8 cellular contexts compared by ENCODE assay signal in genomic region chr7:144854839-144855424, GRCh38. TPM values are rescaled to one million over a fixed set of nuclear protein-coding genes. Genes with fewer than 3 reads are reported as not detected.
DNase-seq lines count a peak whose midpoint lies in the region; ATAC-seq and TF ChIP-seq lines count a peak whose summit lies in the region.

No MANE protein-coding gene starts in this region.

- H3K27me3 ChIP-seq in H7 (ENCODE audit: control insufficient read depth, insufficient read depth, low read length) = no peaks in the 10 kb centered on the region
- H3K27me3 ChIP-seq in OCI-LY1 (ENCODE audit: insufficient read depth, low read length) = no peaks in the 10 kb centered on the region; the same call in 1 of the 2 replicates

- H3K4me3 ChIP-seq in H7 (ENCODE audit: insufficient read depth, low read depth, low read length) = no peak overlapping the region
- no peak overlapping the region for H3K4me3 ChIP-seq in OCI-LY1 (ENCODE audit: low read depth, low read length, poor library complexity, severe bottlenecking)

- no peak overlapping the region for H2AFZ ChIP-seq in OCI-LY1 (ENCODE audit: low read length)

- H3K9me2 ChIP-seq in OCI-LY1 (ENCODE audit: low read depth, low read length) = no peaks in the 10 kb centered on the region

- H4K20me1 ChIP-seq in OCI-LY1 (ENCODE audit: insufficient read depth, low read length) = no peaks in the 10 kb centered on the region

- H3K36me3 ChIP-seq in H7 (replicated peaks; ENCODE audit: control insufficient read depth, insufficient read depth, low read length) (no peaks in the 10 kb centered on the region), OCI-LY1 (ENCODE audit: insufficient read depth, low read length) (no peaks in the 10 kb centered on the region)

- H3K79me2 ChIP-seq in OCI-LY1 (ENCODE audit: insufficient read depth, low read length) = no peaks in the 10 kb centered on the region

- no peak overlapping the region for H3K27ac ChIP-seq in OCI-LY1 (ENCODE audit: low read depth, low read length, poor library complexity, severe bottlenecking)

- H3K9ac ChIP-seq in OCI-LY1 (ENCODE audit: low read length) = no peak overlapping the region

- no peaks in the 10 kb centered on the region for H3K4me1 ChIP-seq in OCI-LY1 (ENCODE audit: insufficient read depth, low read length, severe bottlenecking)

- ATAC-seq in HG02623 (IDR thresholded peaks at IDR 0.05; ENCODE audit: unreplicated experiment) = no peak
- no peak for ATAC-seq in GM21360 (IDR thresholded peaks at IDR 0.05; ENCODE audit: unreplicated experiment)

- TF ChIP-seq CTCF in AG09319 (IDR thresholded peaks at IDR 0.05; ENCODE audit: low read depth, low read length) = peak; percentile 51
- TF ChIP-seq CTCF in OCI-LY1 (IDR thresholded peaks at IDR 0.05; ENCODE audit: low read length) = peak; percentile 64

- no peaks in the 10 kb centered on the region for H3F3A ChIP-seq in OCI-LY1 (ENCODE audit: insufficient read depth, low read length)

- DNase-seq in AG09319 (ENCODE audit: extremely low read depth, low read depth) (no peak), H7 (peak; percentile 51), glomerular visceral epithelial cell (ENCODE audit: extremely low spot score) (peak; percentile 21), ureter (ENCODE audit: low spot score) (no peak), GOT3 (lab: John Stamatoyannopoulos, UW) (no peak)

- H3K4me2 ChIP-seq in OCI-LY1 (ENCODE audit: low read length) = no peak overlapping the region

- no peaks in the 10 kb centered on the region for H3K9me3 ChIP-seq in OCI-LY1 (ENCODE audit: low read length)

RNA-seq across cellular contexts. Expression of gene TPK1, which starts 19.1 kb away (rescaled TPM):
- 6.2 and 6.6 TPM in 2 replicates for total RNA-seq in H7 (2014; rRNA removed; shearing (Covaris generic))
- 12.7 TPM for total RNA-seq in ureter

Comparison
In these comparisons a context has a peak if more than half of its experiments do, and no peak if none do; other contexts are left out.
1. DNase-seq: peak in H7 (single experiment) and glomerular visceral epithelial cell (single experiment); none in AG09319 (single experiment), ureter (single experiment) and GOT3 (single experiment).